In the genomic region with DNA sequence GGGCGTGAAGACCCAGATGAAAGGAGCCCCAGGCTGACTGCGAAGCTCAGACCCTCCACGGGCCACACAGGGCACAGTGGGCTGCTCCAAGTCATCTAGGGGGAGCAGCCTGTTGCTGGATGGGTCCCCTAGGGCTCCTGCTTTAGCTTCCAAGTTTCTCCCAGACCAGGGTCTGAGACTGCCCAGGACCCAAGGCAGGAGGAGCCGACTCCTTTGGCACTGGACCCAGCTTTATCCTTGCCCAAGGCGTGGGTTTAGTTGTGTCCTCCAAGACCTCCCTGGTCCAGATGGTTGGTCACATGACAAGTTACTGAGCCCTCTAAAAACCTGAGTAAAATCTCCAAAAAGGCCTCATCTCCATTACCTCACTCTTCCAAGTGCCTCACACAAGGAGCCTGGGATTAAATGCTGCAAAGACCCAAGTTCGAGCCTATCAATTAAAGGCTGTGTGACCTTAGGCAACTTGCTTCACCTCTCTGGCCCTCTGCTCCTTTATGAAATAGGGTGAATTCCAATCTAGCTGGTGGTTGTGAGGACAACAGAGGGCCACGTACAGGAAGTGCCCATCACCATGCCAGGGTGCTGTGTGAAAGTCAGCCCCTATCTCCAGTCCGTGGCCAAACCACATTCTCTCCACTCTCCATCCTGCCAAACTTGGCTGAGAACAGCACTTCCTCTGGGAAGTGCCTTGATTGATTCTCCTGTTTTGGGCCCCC, we compare ENCODE assay signal across 1 cellular context.
TF ChIP-seq lines count a peak whose summit lies in the region.

No MANE protein-coding gene starts in this region.

TF ChIP-seq in HepG2, 621 proteins besides CTCF, POLR2A, EP300 and RAD21:
- TF ChIP-seq, protein P1, sequence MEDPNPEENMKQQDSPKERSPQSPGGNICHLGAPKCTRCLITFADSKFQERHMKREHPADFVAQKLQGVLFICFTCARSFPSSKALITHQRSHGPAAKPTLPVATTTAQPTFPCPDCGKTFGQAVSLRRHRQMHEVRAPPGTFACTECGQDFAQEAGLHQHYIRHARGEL (CRISPR knock-in tag; IDR thresholded peaks at IDR 0.05): peak; percentile 56; the same call in 1 of the 2 replicates
- TF ChIP-seq DR1 (CRISPR knock-in tag; IDR thresholded peaks at IDR 0.05): no peak
- peak; percentile 6 for TF ChIP-seq ZFP36 (IDR thresholded peaks at IDR 0.05; ENCODE audit: borderline replicate concordance, low read depth, low read length, partially characterized antibody)
- peak; percentile 34 for TF ChIP-seq ZNF781 (CRISPR knock-in tag; IDR thresholded peaks at IDR 0.05; ENCODE audit: borderline replicate concordance, not compliant biosample characterization)
- TF ChIP-seq SAFB2 (CRISPR knock-in tag; IDR thresholded peaks at IDR 0.05; ENCODE audit: borderline replicate concordance, low read depth): no peak
- TF ChIP-seq ZMYM3 (CRISPR knock-in tag; IDR thresholded peaks at IDR 0.05): peak; percentile 94
- TF ChIP-seq, protein P2, sequence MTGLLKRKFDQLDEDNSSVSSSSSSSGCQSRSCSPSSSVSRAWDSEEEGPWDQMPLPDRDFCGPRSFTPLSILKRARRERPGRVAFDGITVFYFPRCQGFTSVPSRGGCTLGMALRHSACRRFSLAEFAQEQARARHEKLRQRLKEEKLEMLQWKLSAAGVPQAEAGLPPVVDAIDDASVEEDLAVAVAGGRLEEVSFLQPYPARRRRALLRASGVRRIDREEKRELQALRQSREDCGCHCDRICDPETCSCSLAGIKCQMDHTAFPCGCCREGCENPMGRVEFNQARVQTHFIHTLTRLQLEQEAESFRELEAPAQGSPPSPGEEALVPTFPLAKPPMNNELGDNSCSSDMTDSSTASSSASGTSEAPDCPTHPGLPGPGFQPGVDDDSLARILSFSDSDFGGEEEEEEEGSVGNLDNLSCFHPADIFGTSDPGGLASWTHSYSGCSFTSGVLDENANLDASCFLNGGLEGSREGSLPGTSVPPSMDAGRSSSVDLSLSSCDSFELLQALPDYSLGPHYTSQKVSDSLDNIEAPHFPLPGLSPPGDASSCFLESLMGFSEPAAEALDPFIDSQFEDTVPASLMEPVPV (CRISPR knock-in tag; IDR thresholded peaks at IDR 0.05): 0 out of 2 replicates have a peak, but pooled peaks have one; percentile 16
- TF ChIP-seq ZNF552 (CRISPR knock-in tag; IDR thresholded peaks at IDR 0.05; ENCODE audit: borderline replicate concordance): 0 out of 2 replicates have a peak, but pooled peaks have one; percentile 46
- peak; percentile 22; the same call in 1 of the 2 replicates for TF ChIP-seq ZNF501 (CRISPR knock-in tag; IDR thresholded peaks at IDR 0.05)
- peak; percentile 68; the same call in 1 of the 2 replicates for TF ChIP-seq KDM1A (CRISPR knock-in tag; IDR thresholded peaks at IDR 0.05)
- TF ChIP-seq GTF2F1 (IDR thresholded peaks at IDR 0.05; ENCODE audit: low read length): no peak
- no peak for TF ChIP-seq FLYWCH1 (CRISPR knock-in tag; IDR thresholded peaks at IDR 0.05)
- TF ChIP-seq ZNF768 (CRISPR knock-in tag; IDR thresholded peaks at IDR 0.05): peak; percentile 98
- TF ChIP-seq ZNF235 (CRISPR knock-in tag; IDR thresholded peaks at IDR 0.05; ENCODE audit: borderline replicate concordance): 0 out of 2 replicates have a peak, but pooled peaks have one; percentile 21
- no peak for TF ChIP-seq MED1 (CRISPR knock-in tag; IDR thresholded peaks at IDR 0.05)
- TF ChIP-seq ZNF333 (CRISPR knock-in tag; IDR thresholded peaks at IDR 0.05; ENCODE audit: borderline replicate concordance): no peak
- 0 out of 2 replicates have a peak, but pooled peaks have one; percentile 30 for TF ChIP-seq ARNT2 (CRISPR knock-in tag; IDR thresholded peaks at IDR 0.05; ENCODE audit: low read depth)
- TF ChIP-seq CENPX (CRISPR knock-in tag; IDR thresholded peaks at IDR 0.05): no peak
- peak; percentile 39; the same call in 1 of the 2 replicates for TF ChIP-seq SP2 (CRISPR knock-in tag; IDR thresholded peaks at IDR 0.05)
- TF ChIP-seq ZNF121 (CRISPR knock-in tag; IDR thresholded peaks at IDR 0.05): no peak
- 0 out of 2 replicates have a peak, but pooled peaks have one; percentile 40 for TF ChIP-seq JUND (CRISPR knock-in tag; IDR thresholded peaks at IDR 0.05)
- TF ChIP-seq, protein P3, sequence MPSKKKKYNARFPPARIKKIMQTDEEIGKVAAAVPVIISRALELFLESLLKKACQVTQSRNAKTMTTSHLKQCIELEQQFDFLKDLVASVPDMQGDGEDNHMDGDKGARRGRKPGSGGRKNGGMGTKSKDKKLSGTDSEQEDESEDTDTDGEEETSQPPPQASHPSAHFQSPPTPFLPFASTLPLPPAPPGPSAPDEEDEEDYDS (CRISPR knock-in tag; IDR thresholded peaks at IDR 0.05): no peak
- TF ChIP-seq MAFK (conservative IDR thresholded peaks at IDR 0.05 in 1 of 2, IDR thresholded peaks at IDR 0.05 in 1 of 2; ENCODE audit: low read length in 2 of 2): no peak
- no peak for TF ChIP-seq ZNF12 (CRISPR knock-in tag; IDR thresholded peaks at IDR 0.05)
- 0 out of 2 replicates have a peak, but pooled peaks have one; percentile 21 for TF ChIP-seq ZBTB7A (CRISPR knock-in tag; IDR thresholded peaks at IDR 0.05)
- TF ChIP-seq, protein P4, sequence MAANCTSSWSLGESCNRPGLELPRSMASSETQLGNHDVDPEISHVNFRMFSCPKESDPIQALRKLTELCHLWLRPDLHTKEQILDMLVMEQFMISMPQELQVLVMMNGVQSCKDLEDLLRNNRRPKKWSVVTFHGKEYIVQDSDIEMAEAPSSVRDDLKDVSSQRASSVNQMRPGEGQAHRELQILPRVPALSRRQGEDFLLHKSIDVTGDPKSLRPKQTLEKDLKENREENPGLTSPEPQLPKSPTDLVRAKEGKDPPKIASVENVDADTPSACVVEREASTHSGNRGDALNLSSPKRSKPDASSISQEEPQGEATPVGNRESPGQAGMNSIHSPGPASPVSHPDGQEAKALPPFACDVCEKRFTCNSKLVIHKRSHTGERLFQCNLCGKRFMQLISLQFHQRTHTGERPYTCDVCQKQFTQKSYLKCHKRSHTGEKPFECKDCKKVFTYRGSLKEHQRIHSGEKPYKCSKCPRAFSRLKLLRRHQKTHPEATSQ (CRISPR knock-in tag; IDR thresholded peaks at IDR 0.05; ENCODE audit: borderline replicate concordance): no peak
- no peak for TF ChIP-seq AHR (CRISPR knock-in tag; IDR thresholded peaks at IDR 0.05)
- no peak for TF ChIP-seq ZNF670 (CRISPR knock-in tag; IDR thresholded peaks at IDR 0.05; ENCODE audit: borderline replicate concordance)
